Comparison of ENCODE assay signal across 18 cellular contexts in genomic region chr12:27201169-27201568, GRCh38. TPM values are rescaled to one million over a fixed set of nuclear protein-coding genes. Genes with fewer than 3 reads are reported as not detected.
DNase-seq lines count a peak whose midpoint lies in the region; ATAC-seq, FAIRE-seq and TF ChIP-seq lines count a peak whose summit lies in the region.
"Had no signal": no experiment of that assay in that cellular context is flagged by ENCODE, and none has a peak within 500 bp of the region (broad histone marks: within the 10 kb centered on the region; RNA-seq: fewer than 3 reads in every experiment).

No MANE protein-coding gene starts in this region.

- H3K9me3 ChIP-seq in astrocyte (ENCODE audit: insufficient read depth, low read depth, low read length) (no peaks in the 10 kb centered on the region), esophagus muscularis mucosa (no peaks in the 10 kb centered on the region), heart right ventricle (no peaks in the 10 kb centered on the region), thoracic aorta (no peaks in the 10 kb centered on the region)
- H3K9me3 ChIP-seq: SJCRH30 had no signal

- 26% methylated on average over 1 of the region's 1 CpG for WGBS in esophagus muscularis mucosa
- 24 to 38% methylated on average over 1 of the region's 1 CpG for WGBS in heart right ventricle, 2 donors

- H3K27me3 Mint-ChIP-seq in astrocyte (ENCODE audit: low read depth, unreplicated experiment) = no peaks in the 10 kb centered on the region

- ATAC-seq in heart right ventricle (peak in 2 of 8 donors; percentile 47 to 61), thoracic aorta (ENCODE audit: insufficient number of reproducible peaks, low FRiP score, low read depth) (no peak)
- ATAC-seq: PC-3 had no signal

- intact Hi-C loops in esophagus muscularis mucosa (cut with DNase I) = no loop called here
- intact Hi-C loops in heart right ventricle (cut with DNase I) = no loop called here

- H4K20me1 ChIP-seq in astrocyte (ENCODE audit: insufficient read depth, low read length) = no peaks in the 10 kb centered on the region

- TF ChIP-seq POLR2A in esophagus muscularis mucosa (IDR thresholded peaks at IDR 0.05; ENCODE audit: low read depth) = no peak

- H3K4me1 ChIP-seq in astrocyte (ENCODE audit: insufficient read depth, low read length) = peaks cover 6% of the 10 kb centered on the region
- H3K4me1 ChIP-seq in esophagus muscularis mucosa = peaks cover 15 to 52% (median 42%) of the 10 kb centered on the region in 4 donors
- peaks cover 0 to 27% (median 12%) of the 10 kb centered on the region in 9 donors for H3K4me1 ChIP-seq in heart right ventricle
- H3K4me1 ChIP-seq in thoracic aorta (ENCODE audit: control insufficient read depth in 1 of 2, low read depth in 2 of 2) = peaks cover 35 to 57% of the 10 kb centered on the region in 2 donors
- H3K4me1 ChIP-seq: SJCRH30 had no signal

- H3K4me1 Mint-ChIP-seq in astrocyte (ENCODE audit: low read depth, unreplicated experiment) = peaks cover 13% of the 10 kb centered on the region
- H3K4me1 Mint-ChIP-seq: CD14-positive monocyte had no signal

- no peak overlapping the region for H3K4me2 ChIP-seq in astrocyte (ENCODE audit: low read length)

- no peak for TF ChIP-seq EP300 in esophagus muscularis mucosa (IDR thresholded peaks at IDR 0.05)

- H3K9ac ChIP-seq in astrocyte (ENCODE audit: low read length) = no peak overlapping the region

- H3K27ac Mint-ChIP-seq in astrocyte (ENCODE audit: unreplicated experiment) = peak overlapping the region; percentile 20
- H3K27ac Mint-ChIP-seq: CD14-positive monocyte had no signal

- no peak for TF ChIP-seq CTCF in astrocyte (IDR thresholded peaks at IDR 0.05; ENCODE audit: insufficient read depth, low read depth, low read length)
- TF ChIP-seq CTCF in esophagus muscularis mucosa (IDR thresholded peaks at IDR 0.05) = no peak
- TF ChIP-seq CTCF in heart right ventricle (IDR thresholded peaks at IDR 0.05) = no peak
- no peak for TF ChIP-seq CTCF in thoracic aorta (IDR thresholded peaks at IDR 0.05)
- TF ChIP-seq CTCF in GM13976 (IDR thresholded peaks at IDR 0.05; ENCODE audit: borderline replicate concordance, control extremely low read depth, extremely low read depth, insufficient read depth, missing control alignments) = no peak

- no peaks in the 10 kb centered on the region for H3K36me3 Mint-ChIP-seq in astrocyte (ENCODE audit: low read depth, unreplicated experiment)
- H3K36me3 Mint-ChIP-seq: CD14-positive monocyte had no signal

- in situ Hi-C loops in GM13976 (cut with MboI; ENCODE audit: low sequenced_read_pairs, unreplicated experiment) = no loop called here

- H3K36me3 ChIP-seq in astrocyte (ENCODE audit: insufficient read depth, low read length) (no peaks in the 10 kb centered on the region), esophagus muscularis mucosa (no peaks in the 10 kb centered on the region), heart right ventricle (no peaks in the 10 kb centered on the region), thoracic aorta (no peaks in the 10 kb centered on the region)
- H3K36me3 ChIP-seq: SJCRH30 had no signal

- no peak for FAIRE-seq in astrocyte (lab: Jason Lieb, UNC)
- FAIRE-seq: H54 had no signal

- no peak overlapping the region for H2AFZ ChIP-seq in astrocyte (ENCODE audit: low read depth, low read length)

- H3K27ac ChIP-seq in astrocyte (ENCODE audit: low read depth, low read length) = no peak overlapping the region
- H3K27ac ChIP-seq in esophagus muscularis mucosa (replicated peaks in 1 of 4) = peak overlapping the region; percentile 85 to 88 (median 86)
- H3K27ac ChIP-seq in heart right ventricle = peak overlapping the region in 6 of 10 donors; percentile 12 to 67 (median 55)
- peak overlapping the region; percentile 41 to 97 for H3K27ac ChIP-seq in thoracic aorta
- H3K27ac ChIP-seq: RWPE1, SJCRH30 had no signal

- H3K79me2 ChIP-seq in astrocyte (ENCODE audit: insufficient read depth, low read length) = no peaks in the 10 kb centered on the region

- H3K27me3 ChIP-seq in astrocyte (ENCODE audit: insufficient read depth, low read length) (no peaks in the 10 kb centered on the region), esophagus muscularis mucosa (no peaks in the 10 kb centered on the region), heart right ventricle (no peaks in the 10 kb centered on the region), thoracic aorta (replicated peaks; ENCODE audit: insufficient read depth) (no peaks in the 10 kb centered on the region)
- H3K27me3 ChIP-seq: SJCRH30 had no signal

- DNase-seq in astrocyte (ENCODE audit: low read depth) (no peak), esophagus muscularis mucosa (ENCODE audit: extremely low spot score) (no peak), heart right ventricle (no peak), thoracic aorta (ENCODE audit: low spot score) (no peak), GM03348 (ENCODE audit: low spot score) (no peak), GM13976 (ENCODE audit: low spot score) (no peak)
- no peak for DNase-seq in activated CD4-positive, alpha-beta T cell treated with anti-CD3 and anti-CD28 coated beads for 1 hour
- DNase-seq: DMS79, NCI-H1417, NCI-H187, NCI-H2107, NCI-H345, NCI-H524 treated with DMSO at 0.1 percent for 48 hours, PC-3, SJCRH30 had no signal

- H3K4me3 ChIP-seq in astrocyte (ENCODE audit: insufficient read depth, low read depth, low read length) (no peak overlapping the region), esophagus muscularis mucosa (no peak overlapping the region), heart right ventricle (no peak overlapping the region), thoracic aorta (no peak overlapping the region)
- H3K4me3 ChIP-seq: SJCRH30 had no signal

- H3K9me3 Mint-ChIP-seq in astrocyte (ENCODE audit: unreplicated experiment) = peaks cover 2% of the 10 kb centered on the region

- no peak overlapping the region for H3K4me3 Mint-ChIP-seq in astrocyte (ENCODE audit: unreplicated experiment)
- H3K4me3 Mint-ChIP-seq: CD14-positive monocyte had no signal

RNA-seq across cellular contexts. Expression of gene STK38L, which starts 42.9 kb away (rescaled TPM):
- total RNA-seq in astrocyte (114 and 115 TPM in 2 replicates), esophagus muscularis mucosa (100 to 1,000 TPM in 1 of 4 donors, 10 to 100 TPM in 3; 64.6 to 102 (median 82.4) TPM), heart right ventricle (100 to 1,000 TPM in 5 of 10 donors, 10 to 100 TPM in 5; 40.7 to 165 (median 104) TPM), thoracic aorta (100 to 1,000 TPM; 216 to 227 TPM)
- polyA plus RNA-seq in heart right ventricle = 10 to 100 TPM in 1 of 2 donors, 1 to 10 TPM in 1; 9.5 to 23.5 TPM
